In genomic region chr14:53978194-53978593, GRCh38 we compare ENCODE assay signal across 14 cellular contexts. TPM values are rescaled to one million over a fixed set of nuclear protein-coding genes. Genes with fewer than 3 reads are reported as not detected.
DNase-seq lines count a peak whose midpoint lies in the region; ATAC-seq and TF ChIP-seq lines count a peak whose summit lies in the region.
"Had no signal": no experiment of that assay in that cellular context is flagged by ENCODE, and none has a peak within 500 bp of the region (broad histone marks: within the 10 kb centered on the region; RNA-seq: fewer than 3 reads in every experiment).

No MANE protein-coding gene starts in this region.

- H3K79me1 ChIP-seq in mesenchymal stem cell (replicated peaks; ENCODE audit: low read length, poor library complexity, severe bottlenecking): no peaks in the 10 kb centered on the region

- H3K36me3 ChIP-seq in HUES64 (ENCODE audit: insufficient read depth, low read length): no peaks in the 10 kb centered on the region
- no peaks in the 10 kb centered on the region for H3K36me3 ChIP-seq in left ventricle myocardium inferior
- H3K36me3 ChIP-seq in mesenchymal stem cell (ENCODE audit: control insufficient read depth in 1 of 2, insufficient read depth in 2 of 2, low read depth in 1 of 2, low read length in 2 of 2): no peaks in the 10 kb centered on the region
- H3K36me3 ChIP-seq: BE2C had no signal

- H3K4me1 ChIP-seq in HUES64 (ENCODE audit: insufficient read depth, low read length) (peaks cover 58% of the 10 kb centered on the region), left ventricle myocardium inferior (peaks cover 20% of the 10 kb centered on the region), mesenchymal stem cell (ENCODE audit: control insufficient read depth, insufficient read depth, low read depth, low read length) (peaks cover 8% of the 10 kb centered on the region)
- H3K4me1 ChIP-seq: BE2C had no signal

- no peak overlapping the region for H3K4me3 ChIP-seq in HUES64 (ENCODE audit: low read length)
- no peak overlapping the region for H3K4me3 ChIP-seq in left ventricle myocardium inferior
- no peak overlapping the region for H3K4me3 ChIP-seq in mesenchymal stem cell (ENCODE audit: insufficient read depth in 1 of 2, low read depth in 1 of 2, low read length in 2 of 2)
- H3K4me3 ChIP-seq: A549, GM12878 had no signal

- no peak overlapping the region for H3K9ac ChIP-seq in HUES64 (ENCODE audit: low read depth, low read length)
- no peak overlapping the region for H3K9ac ChIP-seq in mesenchymal stem cell (ENCODE audit: low read length)

- intact Hi-C loops in left ventricle myocardium inferior (cut with micrococcal nuclease): no loop called here

- H4K91ac ChIP-seq in mesenchymal stem cell (ENCODE audit: low read length): no peak overlapping the region

- H2BK15ac ChIP-seq in mesenchymal stem cell (ENCODE audit: low read depth, poor library complexity, severe bottlenecking): no peak overlapping the region

- no peak overlapping the region for H3K18ac ChIP-seq in mesenchymal stem cell (ENCODE audit: low read depth in 1 of 2, low read length in 2 of 2)

- H2BK5ac ChIP-seq in mesenchymal stem cell (ENCODE audit: low read depth, low read length, poor library complexity, severe bottlenecking): no peak overlapping the region

- no peak overlapping the region for H2BK12ac ChIP-seq in mesenchymal stem cell (ENCODE audit: low read length in 2 of 2)

- no peak overlapping the region for H2AFZ ChIP-seq in mesenchymal stem cell (ENCODE audit: low read depth, low read length)

- H3K27ac ChIP-seq in HUES64 (ENCODE audit: low read depth, low read length): peak overlapping the region; percentile 53; the same call in 1 of the 2 replicates
- H3K27ac ChIP-seq in left ventricle myocardium inferior (replicated peaks): peak overlapping the region; percentile 30
- no peak overlapping the region for H3K27ac ChIP-seq in mesenchymal stem cell (ENCODE audit: low read length, poor library complexity, severe bottlenecking)
- H3K27ac ChIP-seq: A549, C4-2B had no signal

- no peak overlapping the region for H3K4ac ChIP-seq in mesenchymal stem cell (ENCODE audit: low read depth in 1 of 2, low read length in 2 of 2)

- H2BK120ac ChIP-seq in mesenchymal stem cell (ENCODE audit: low read depth, low read length): no peak overlapping the region

- ATAC-seq in HG02852 (IDR thresholded peaks at IDR 0.05; ENCODE audit: unreplicated experiment): no peak
- ATAC-seq: A549, GM12878 had no signal

- H3K27me3 ChIP-seq in HUES64 (ENCODE audit: insufficient read depth, low read length) (no peaks in the 10 kb centered on the region), left ventricle myocardium inferior (ENCODE audit: low read depth) (no peaks in the 10 kb centered on the region), mesenchymal stem cell (ENCODE audit: control insufficient read depth in 1 of 2, insufficient read depth in 1 of 2, low read length in 2 of 2) (no peaks in the 10 kb centered on the region)

- H3K23ac ChIP-seq in mesenchymal stem cell (ENCODE audit: low read length in 2 of 2): no peak overlapping the region

- H3K14ac ChIP-seq in mesenchymal stem cell (ENCODE audit: low read length in 2 of 2): no peak overlapping the region

- no peak for TF ChIP-seq CTCF in left ventricle myocardium inferior (IDR thresholded peaks at IDR 0.05; ENCODE audit: borderline replicate concordance)

- no peak overlapping the region for H3K4me2 ChIP-seq in mesenchymal stem cell (ENCODE audit: low read length, poor library complexity, severe bottlenecking)
- H3K4me2 ChIP-seq: A549 had no signal

- 69% methylated on average over 2 of the region's 3 CpGs for WGBS in HUES64
- WGBS in mesenchymal stem cell: 0% methylated on average over 1 of the region's 3 CpGs

- H3K9me3 ChIP-seq in HUES64 (ENCODE audit: insufficient read depth, low read depth, low read length) (no peaks in the 10 kb centered on the region), left ventricle myocardium inferior (replicated peaks) (no peaks in the 10 kb centered on the region), mesenchymal stem cell (ENCODE audit: control insufficient read depth, low read length) (no peaks in the 10 kb centered on the region)
- H3K9me3 ChIP-seq: A549, BE2C had no signal

- DNase-seq in left ventricle myocardium inferior: no peak
- DNase-seq in mesenchymal stem cell: peak; percentile 50
- no peak for DNase-seq in SW480 (ENCODE audit: low spot score)
- no peak for DNase-seq in SK-N-DZ (ENCODE audit: low spot score)
- DNase-seq: BE2C; CD4-positive, alpha-beta memory T cell; DMS79; GOT3; H9 had no signal

- H2AK5ac ChIP-seq in mesenchymal stem cell (ENCODE audit: low read length, severe bottlenecking): no peak overlapping the region

- no peak overlapping the region for H4K8ac ChIP-seq in mesenchymal stem cell (ENCODE audit: low read length)

RNA-seq across cellular contexts. Expression of gene BMP4, which starts 21.6 kb away (rescaled TPM):
- 12.0 TPM for polyA plus RNA-seq in HUES64 (2013, experiment 1 of 2)
- 15.1 TPM for polyA plus RNA-seq in HUES64 (2013, experiment 2 of 2)
- 9.8 TPM for total RNA-seq in left ventricle myocardium inferior
- polyA plus RNA-seq in mesenchymal stem cell (2013, experiment 1 of 2): 146 TPM
- 153 TPM for polyA plus RNA-seq in mesenchymal stem cell (2013, experiment 2 of 2)
- polyA plus RNA-seq in SK-N-DZ (2014; cell fraction: cytosol; rRNA removed): 1.0 and 1.6 TPM in 2 replicates
- polyA plus RNA-seq in SK-N-DZ (2014; cell fraction: nucleus; rRNA removed): 0.62 and 1.5 TPM in 2 replicates
